In genomic region chr4:137125011-137125410, GRCh38 we compare ENCODE assay signal across 9 cellular contexts.
DNase-seq lines count a peak whose midpoint lies in the region; ATAC-seq and TF ChIP-seq lines count a peak whose summit lies in the region.
"Had no signal": no experiment of that assay in that cellular context is flagged by ENCODE, and none has a peak within 500 bp of the region (broad histone marks: within the 10 kb centered on the region; RNA-seq: fewer than 3 reads in every experiment).

No MANE protein-coding gene starts in this region.

- intact Hi-C loops in left cardiac atrium (cut with DNase I), result loop anchor here (10.0 kb wide), 2 partner anchors 1550 to 1750 kb away; no protein-coding TSS in a partner anchor

- CTCF ChIA-PET in HEK293 (lab: Yijun Ruan, JAX), result interaction anchor here (0.6 to 1.5 kb wide), 6 partner anchors 217 to 1520 kb away, joined by 3 to 4 read pairs (median 3); no protein-coding TSS in a partner anchor

- H3K27me3 ChIP-seq in Peyer's patch, result no peaks in the 10 kb centered on the region

- H3K9me3 ChIP-seq in HEK293 (ENCODE audit: control insufficient read depth, insufficient read depth, low read depth, low read length) (no peaks in the 10 kb centered on the region), Peyer's patch (no peaks in the 10 kb centered on the region)

- H3K36me3 ChIP-seq in HEK293 (ENCODE audit: control insufficient read depth in 2 of 2, insufficient read depth in 1 of 2, low read length in 2 of 2), result no peaks in the 10 kb centered on the region
- no peaks in the 10 kb centered on the region for H3K36me3 ChIP-seq in Peyer's patch

- H3K4me1 ChIP-seq in HEK293 (ENCODE audit: control insufficient read depth, insufficient read depth, low read length) (no peaks in the 10 kb centered on the region), Peyer's patch (no peaks in the 10 kb centered on the region)

- peaks cover 14% of the 10 kb centered on the region for H3K4me1 Mint-ChIP-seq in type B pancreatic cell (ENCODE audit: unreplicated experiment)

- no peak overlapping the region for H3K4me3 Mint-ChIP-seq in type B pancreatic cell

- DNase-seq in left cardiac atrium (no peak), stromal cell of bone marrow (ENCODE audit: low read depth) (peak; percentile 73), 8988T (no peak), Peyer's patch (no peak), iPS-NIHi7 (ENCODE audit: extremely low spot score) (no peak), type B pancreatic cell (ENCODE audit: extremely low spot score, unreplicated experiment) (no peak)
- DNase-seq: stimulated activated CD4-positive, alpha-beta T cell treated with anti-CD3 and anti-CD28 coated beads, Interleukin-4, amount 100 ng/mL, for 1 hour had no signal

- H3K36me3 Mint-ChIP-seq in type B pancreatic cell, result no peaks in the 10 kb centered on the region

- H3K4me3 ChIP-seq in HEK293 (ENCODE audit: low read depth, low read length), result no peak overlapping the region
- H3K4me3 ChIP-seq in Peyer's patch, result peak overlapping the region in 1 of 4 donors; percentile 6

- H3K27ac ChIP-seq in HEK293 (ENCODE audit: extremely low read depth, low read depth, low read length), result no peak overlapping the region
- H3K27ac ChIP-seq in Peyer's patch, result no peak overlapping the region

- no peak for TF ChIP-seq CTCF in HEK293 (tag by site-specific recombination; IDR thresholded peaks at IDR 0.05)
- TF ChIP-seq CTCF in Peyer's patch (IDR thresholded peaks at IDR 0.05), result no peak
- TF ChIP-seq CTCF in type B pancreatic cell (conservative IDR thresholded peaks at IDR 0.05), result no peak

- H3K27ac Mint-ChIP-seq in type B pancreatic cell, result no peak overlapping the region

- H3K27me3 Mint-ChIP-seq in type B pancreatic cell, result no peaks in the 10 kb centered on the region

- no peak for TF ChIP-seq POLR2A in Peyer's patch (IDR thresholded peaks at IDR 0.05)

- POLR2A ChIA-PET in HEK293 (lab: Yijun Ruan, JAX), result no interaction called here

- ATAC-seq in SK-N-SH treated with all-trans-retinoic acid at 6 μM for 48 hours (peak; percentile 31), left cardiac atrium (peak; percentile 63 to 67)

- H3K9me3 Mint-ChIP-seq in type B pancreatic cell, result no peaks in the 10 kb centered on the region

TF ChIP-seq in HEK293, 187 proteins besides CTCF, POLR2A, EP300 and RAD21:
- TF ChIP-seq ZNF701 (tag by site-specific recombination; IDR thresholded peaks at IDR 0.05) (no peak), ZNF629 (tag by site-specific recombination; IDR thresholded peaks at IDR 0.05) (peak; percentile 50; the same call in 1 of the 2 replicates), ZNF558 (tag by site-specific recombination; IDR thresholded peaks at IDR 0.05) (0 out of 2 replicates have a peak, but pooled peaks have one; percentile 24)
- TF ChIP-seq, protein P1, sequence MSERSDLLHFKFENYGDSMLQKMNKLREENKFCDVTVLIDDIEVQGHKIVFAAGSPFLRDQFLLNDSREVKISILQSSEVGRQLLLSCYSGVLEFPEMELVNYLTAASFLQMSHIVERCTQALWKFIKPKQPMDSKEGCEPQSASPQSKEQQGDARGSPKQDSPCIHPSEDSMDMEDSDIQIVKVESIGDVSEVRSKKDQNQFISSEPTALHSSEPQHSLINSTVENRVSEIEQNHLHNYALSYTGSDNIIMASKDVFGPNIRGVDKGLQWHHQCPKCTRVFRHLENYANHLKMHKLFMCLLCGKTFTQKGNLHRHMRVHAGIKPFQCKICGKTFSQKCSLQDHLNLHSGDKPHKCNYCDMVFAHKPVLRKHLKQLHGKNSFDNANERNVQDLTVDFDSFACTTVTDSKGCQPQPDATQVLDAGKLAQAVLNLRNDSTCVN (tag by site-specific recombination; optimal IDR thresholded peaks at IDR 0.05), result no peak
TF ChIP-seq in HEK293: peak in this region for 2.

TF ChIP-seq in SK-N-SH treated with all-trans-retinoic acid at 6 μM for 48 hours, 23 proteins besides CTCF, POLR2A, EP300 and RAD21:
- TF ChIP-seq PPARA (CRISPR knock-in tag; IDR thresholded peaks at IDR 0.05; ENCODE audit: borderline replicate concordance), result no peak
- TF ChIP-seq RARB (CRISPR knock-in tag; IDR thresholded peaks at IDR 0.05), result no peak
- no peak for TF ChIP-seq TOX (CRISPR knock-in tag; IDR thresholded peaks at IDR 0.05; ENCODE audit: borderline replicate concordance)
- no peak for TF ChIP-seq ISL1 (CRISPR knock-in tag; IDR thresholded peaks at IDR 0.05)
- no peak for TF ChIP-seq ZFP3 (CRISPR knock-in tag; IDR thresholded peaks at IDR 0.05)
- TF ChIP-seq ARNTL (CRISPR knock-in tag; IDR thresholded peaks at IDR 0.05; ENCODE audit: borderline replicate concordance, low read depth), result no peak
- TF ChIP-seq POU6F1 (CRISPR knock-in tag; IDR thresholded peaks at IDR 0.05; ENCODE audit: borderline replicate concordance, low read depth), result no peak
- no peak for TF ChIP-seq ZNF8 (CRISPR knock-in tag; IDR thresholded peaks at IDR 0.05)
- TF ChIP-seq, protein P2, sequence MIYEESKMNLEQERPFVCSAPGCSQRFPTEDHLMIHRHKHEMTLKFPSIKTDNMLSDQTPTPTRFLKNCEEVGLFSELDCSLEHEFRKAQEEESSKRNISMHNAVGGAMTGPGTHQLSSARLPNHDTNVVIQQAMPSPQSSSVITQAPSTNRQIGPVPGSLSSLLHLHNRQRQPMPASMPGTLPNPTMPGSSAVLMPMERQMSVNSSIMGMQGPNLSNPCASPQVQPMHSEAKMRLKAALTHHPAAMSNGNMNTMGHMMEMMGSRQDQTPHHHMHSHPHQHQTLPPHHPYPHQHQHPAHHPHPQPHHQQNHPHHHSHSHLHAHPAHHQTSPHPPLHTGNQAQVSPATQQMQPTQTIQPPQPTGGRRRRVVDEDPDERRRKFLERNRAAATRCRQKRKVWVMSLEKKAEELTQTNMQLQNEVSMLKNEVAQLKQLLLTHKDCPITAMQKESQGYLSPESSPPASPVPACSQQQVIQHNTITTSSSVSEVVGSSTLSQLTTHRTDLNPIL (CRISPR knock-in tag; IDR thresholded peaks at IDR 0.05; ENCODE audit: low read depth), result no peak
